8 cellular contexts compared by ENCODE assay signal in genomic region chr2:101473911-101474751, GRCh38. TPM values are rescaled to one million over a fixed set of nuclear protein-coding genes. Genes with fewer than 3 reads are reported as not detected.
DNase-seq lines count a peak whose midpoint lies in the region; ATAC-seq and TF ChIP-seq lines count a peak whose summit lies in the region.

No MANE protein-coding gene starts in this region.

- H3K27ac ChIP-seq in endodermal cell (ENCODE audit: low read depth, low read length) (no peak overlapping the region), mesodermal cell (ENCODE audit: low read depth, low read length, severe bottlenecking) (no peak overlapping the region)

- WGBS in endodermal cell (ENCODE audit: insufficient coverage in 1 of 2, insufficient read length in 1 of 2), 2 experiments = 4 to 11% methylated on average over 33 to 94 of the region's 94 CpGs
- WGBS in mesodermal cell (ENCODE audit: insufficient coverage in 2 of 2), 2 experiments = 3 to 4% methylated on average over 49 to 82 of the region's 94 CpGs

- no peaks in the 10 kb centered on the region for H3K36me3 ChIP-seq in endodermal cell (ENCODE audit: control insufficient read depth, insufficient read depth, low read length)
- no peaks in the 10 kb centered on the region for H3K36me3 ChIP-seq in mesodermal cell (ENCODE audit: control insufficient read depth, insufficient read depth, low read length)

- H3K4me1 ChIP-seq in endodermal cell (ENCODE audit: control insufficient read depth, insufficient read depth, low read length) (no peaks in the 10 kb centered on the region), mesodermal cell (ENCODE audit: control insufficient read depth, insufficient read depth, low read length, poor library complexity, severe bottlenecking) (peaks cover 5% of the 10 kb centered on the region)

- no peak for TF ChIP-seq CTCF in AG04449 (IDR thresholded peaks at IDR 0.05; ENCODE audit: insufficient read depth, low read length, missing control alignments)
- TF ChIP-seq CTCF in endodermal cell (conservative IDR thresholded peaks at IDR 0.05) = peak; percentile 11

- H3K9me3 ChIP-seq in endodermal cell (ENCODE audit: control insufficient read depth, low read length) (no peaks in the 10 kb centered on the region), mesodermal cell (ENCODE audit: control insufficient read depth, low read length) (no peaks in the 10 kb centered on the region)

- no peak for DNase-seq in AG04449 (ENCODE audit: low read depth, low spot score)
- DNase-seq in HT1080 (ENCODE audit: low read depth) = peak; percentile 74
- DNase-seq in activated CD4-positive, alpha-beta T cell treated with anti-CD3 and anti-CD28 coated beads, Interleukin-2, amount 50 U/mL, for 4 hours = peak; percentile 6 to 13
- DNase-seq in endodermal cell = peak; percentile 86
- no peak for DNase-seq in NCI-H2081 (lab: John Stamatoyannopoulos, UW)

- POLR2A ChIA-PET in AG04449 (lab: Yijun Ruan, JAX) = interaction anchor here (1.0 to 1.6 kb wide), 6 partner anchors 24 to 226 kb away, joined by 3 to 15 read pairs (median 4); no protein-coding TSS in a partner anchor

- no peaks in the 10 kb centered on the region for H3K9me3 Mint-ChIP-seq in endodermal cell
- no peaks in the 10 kb centered on the region for H3K9me3 Mint-ChIP-seq in stimulated activated memory B cell treated with anti-CD40 and anti-IgM and Interleukin-4, amounts not matched to agents 10 μg/mL and 1 μg/mL and 100 μg/mL, for 72 hours

- H3K4me3 Mint-ChIP-seq in endodermal cell = peak overlapping the region; percentile 58
- H3K4me3 Mint-ChIP-seq in stimulated activated memory B cell treated with anti-CD40 and anti-IgM and Interleukin-4, amounts not matched to agents 10 μg/mL and 1 μg/mL and 100 μg/mL, for 72 hours = peak overlapping the region; percentile 74

- peaks cover 65% of the 10 kb centered on the region for H3K27me3 Mint-ChIP-seq in endodermal cell (ENCODE audit: insufficient read depth)
- H3K27me3 Mint-ChIP-seq in stimulated activated memory B cell treated with anti-CD40 and anti-IgM and Interleukin-4, amounts not matched to agents 10 μg/mL and 1 μg/mL and 100 μg/mL, for 72 hours = peaks cover 16% of the 10 kb centered on the region

- H3K27ac Mint-ChIP-seq in endodermal cell = no peak overlapping the region
- no peak overlapping the region for H3K27ac Mint-ChIP-seq in stimulated activated memory B cell treated with anti-CD40 and anti-IgM and Interleukin-4, amounts not matched to agents 10 μg/mL and 1 μg/mL and 100 μg/mL, for 72 hours

- no peaks in the 10 kb centered on the region for H3K36me3 Mint-ChIP-seq in endodermal cell (ENCODE audit: low read depth)
- no peaks in the 10 kb centered on the region for H3K36me3 Mint-ChIP-seq in stimulated activated memory B cell treated with anti-CD40 and anti-IgM and Interleukin-4, amounts not matched to agents 10 μg/mL and 1 μg/mL and 100 μg/mL, for 72 hours

- H3K9ac ChIP-seq in endodermal cell (ENCODE audit: extremely low read depth, low read length, poor library complexity, severe bottlenecking) = no peak overlapping the region

- CTCF ChIA-PET in AG04449 (lab: Yijun Ruan, JAX) = interaction anchor here (1.0 to 2.4 kb wide), 3 partner anchors 9 to 356 kb away, joined by 3 to 5 read pairs (median 4); no protein-coding TSS in a partner anchor

- H3K27me3 ChIP-seq in endodermal cell (ENCODE audit: control insufficient read depth, insufficient read depth, low read length, poor library complexity, severe bottlenecking) = peaks cover 37% of the 10 kb centered on the region

- H3K4me3 ChIP-seq in AG04449 (ENCODE audit: low read depth, low read length) (peak overlapping the region; percentile 63), endodermal cell (ENCODE audit: low read length) (peak overlapping the region; percentile 74), mesodermal cell (ENCODE audit: extremely low read depth, insufficient read depth, low read length, poor library complexity, severe bottlenecking) (peak overlapping the region; percentile 47)

- H3K4me1 Mint-ChIP-seq in endodermal cell = no peaks in the 10 kb centered on the region
- H3K4me1 Mint-ChIP-seq in stimulated activated memory B cell treated with anti-CD40 and anti-IgM and Interleukin-4, amounts not matched to agents 10 μg/mL and 1 μg/mL and 100 μg/mL, for 72 hours = peaks cover 6% of the 10 kb centered on the region

- peak; percentile 70 for ATAC-seq in stimulated activated memory B cell treated with anti-CD40 and anti-IgM and Interleukin-4, amounts not matched to agents 10 μg/mL and 1 μg/mL and 100 μg/mL, for 72 hours
- no peak for ATAC-seq in GM21423 (IDR thresholded peaks at IDR 0.05; ENCODE audit: unreplicated experiment)

RNA-seq across cellular contexts. Expression of gene RFX8, which starts 0.8 kb away (rescaled TPM):
- total RNA-seq in HT1080 (2014; rRNA removed; shearing (Covaris generic)) = 8.1 and 10.6 TPM in 2 replicates
- polyA plus RNA-seq in HT1080 (2015; cell fraction: cytosol; rRNA removed) = 8.8 and 11.3 TPM in 2 replicates
- polyA plus RNA-seq in HT1080 (2015; cell fraction: nucleus; rRNA removed) = 65.7 and 89.6 TPM in 2 replicates
- not detected for total RNA-seq in endodermal cell
- not detected for polyA plus RNA-seq in endodermal cell (2013, experiment 1 of 2)
- 0.21 TPM for polyA plus RNA-seq in endodermal cell (2013, experiment 2 of 2)
- 1.3 TPM for polyA plus RNA-seq in mesodermal cell (2013, experiment 1 of 2)
- polyA plus RNA-seq in mesodermal cell (2013, experiment 2 of 2) = 0.86 TPM

Comparison
In these comparisons a context has a peak if more than half of its experiments do, and no peak if none do; other contexts are left out.
1. DNase-seq: peak in HT1080 (single experiment), activated CD4-positive, alpha-beta T cell treated with anti-CD3 and anti-CD28 coated beads, Interleukin-2, amount 50 U/mL, for 4 hours (2 of 2) and endodermal cell (single experiment); none in AG04449 (single experiment) and NCI-H2081 (0 of 2).
2. Peak in every context shown above with its lines, with median percentiles within 50 percentile points of each other: H3K4me3 ChIP-seq.